In genomic region chr12:9943244-9943643, GRCh38 we compare ENCODE assay signal across 11 cellular contexts. TPM values are rescaled to one million over a fixed set of nuclear protein-coding genes. Genes with fewer than 3 reads are reported as not detected.
DNase-seq lines count a peak whose midpoint lies in the region; ATAC-seq, FAIRE-seq and TF ChIP-seq lines count a peak whose summit lies in the region.
"Had no signal": no experiment of that assay in that cellular context is flagged by ENCODE, and none has a peak within 500 bp of the region (broad histone marks: within the 10 kb centered on the region; RNA-seq: fewer than 3 reads in every experiment).

No MANE protein-coding gene starts in this region.

- no peak overlapping the region for H3K18ac ChIP-seq in H9 (ENCODE audit: insufficient read length, low read depth, low read length)

- H3K4me2 ChIP-seq in H9 (ENCODE audit: insufficient read depth, insufficient read length, low read length), result no peak overlapping the region

- H3K23me2 ChIP-seq in H9 (ENCODE audit: insufficient read length, low read depth, low read length, poor library complexity, severe bottlenecking), result no peaks in the 10 kb centered on the region

- H3K9me3 Mint-ChIP-seq in CD4-positive, alpha-beta T cell, result no peaks in the 10 kb centered on the region
- 0 out of 5 replicates have a peak, but pooled peaks cover 0 to 1% of the 10 kb centered on the region in 2 experiments for H3K9me3 Mint-ChIP-seq in H9
- H3K9me3 Mint-ChIP-seq in T-helper 2 cell treated with Interferon-gamma antibody and Interleukin-4, amounts not matched to agents 5 μg/mL and 100 μg/mL, for 36 hours, result no peaks in the 10 kb centered on the region
- no peaks in the 10 kb centered on the region for H3K9me3 Mint-ChIP-seq in chondrocyte (ENCODE audit: low read depth)
- H3K9me3 Mint-ChIP-seq in Calu3 (ENCODE audit: low read depth, unreplicated experiment), result no peaks in the 10 kb centered on the region

- no peak overlapping the region for H2BK12ac ChIP-seq in H9 (ENCODE audit: insufficient read length, low read depth, low read length)

- no peak overlapping the region for H3K27ac ChIP-seq in CD4-positive, alpha-beta T cell (ENCODE audit: low read depth, low read length)
- no peak overlapping the region for H3K27ac ChIP-seq in H9 (ENCODE audit: insufficient read length, low read depth, low read length)

- H3K79me1 ChIP-seq in H9 (ENCODE audit: insufficient read depth, low read depth, low read length, poor library complexity, severe bottlenecking), result no peaks in the 10 kb centered on the region

- no peaks in the 10 kb centered on the region for H3K36me3 Mint-ChIP-seq in CD4-positive, alpha-beta T cell (ENCODE audit: low read depth)
- H3K36me3 Mint-ChIP-seq in H9 (ENCODE audit: insufficient read depth in 1 of 3, low read depth in 3 of 3) (no peaks in the 10 kb centered on the region; a peak in 1 of 7 replicates), chondrocyte (ENCODE audit: low read depth) (no peaks in the 10 kb centered on the region), Calu3 (ENCODE audit: insufficient read depth, unreplicated experiment) (no peaks in the 10 kb centered on the region)
- no peaks in the 10 kb centered on the region for H3K36me3 Mint-ChIP-seq in T-helper 2 cell treated with Interferon-gamma antibody and Interleukin-4, amounts not matched to agents 5 μg/mL and 100 μg/mL, for 36 hours (ENCODE audit: low read depth)

- H3K14ac ChIP-seq in H9 (ENCODE audit: insufficient read depth, low read length), result no peak overlapping the region

- POLR2A ChIA-PET in CD4-positive, alpha-beta T cell (lab: Charles Lee), result interaction anchor here (1.4 kb wide), 2 partner anchors 36 to 182 kb away, joined by 3 read pairs; partner anchors contain the start of gene CD69

- ATAC-seq in CD4-positive, alpha-beta T cell (ENCODE audit: poor library complexity), result peak; percentile 64
- ATAC-seq in GM19324 (IDR thresholded peaks at IDR 0.05; ENCODE audit: low FRiP score, unreplicated experiment), result no peak
- ATAC-seq: esophagus mucosa, Right ventricle myocardium inferior had no signal

- no peaks in the 10 kb centered on the region for H3K4me1 ChIP-seq in H9 (ENCODE audit: insufficient read depth, low read length)

- no peak overlapping the region for H2AFZ ChIP-seq in H9 (ENCODE audit: low read length)

- intact Hi-C loops in CD4-positive, alpha-beta T cell (cut with DNase I, micrococcal nuclease), result loop anchor here (5.0 to 10.0 kb wide), 2 partner anchors 202 to 249 kb away; no protein-coding TSS in a partner anchor
- intact Hi-C loops in Calu3 (cut with micrococcal nuclease; ENCODE audit: unreplicated experiment), result no loop called here

- no peak overlapping the region for H4K8ac ChIP-seq in H9 (replicated peaks; ENCODE audit: insufficient read length, low read depth, low read length)

- H3K4me3 Mint-ChIP-seq in CD4-positive, alpha-beta T cell, result peak overlapping the region; percentile 73
- H3K4me3 Mint-ChIP-seq in H9 (no peak overlapping the region), chondrocyte (ENCODE audit: unreplicated experiment) (no peak overlapping the region), Calu3 (ENCODE audit: low read depth, unreplicated experiment) (no peak overlapping the region)
- H3K4me3 Mint-ChIP-seq in T-helper 2 cell treated with Interferon-gamma antibody and Interleukin-4, amounts not matched to agents 5 μg/mL and 100 μg/mL, for 36 hours, result peak overlapping the region; percentile 87

- H3K4ac ChIP-seq in H9 (ENCODE audit: low read depth, low read length), result no peak overlapping the region

- peaks cover 4% of the 10 kb centered on the region for H3K27me3 Mint-ChIP-seq in CD4-positive, alpha-beta T cell
- H3K27me3 Mint-ChIP-seq in H9 (ENCODE audit: low read depth) (no peaks in the 10 kb centered on the region), chondrocyte (ENCODE audit: low read depth) (peaks cover 6% of the 10 kb centered on the region), Calu3 (ENCODE audit: unreplicated experiment) (peaks cover 60% of the 10 kb centered on the region)
- peaks cover 25% of the 10 kb centered on the region for H3K27me3 Mint-ChIP-seq in T-helper 2 cell treated with Interferon-gamma antibody and Interleukin-4, amounts not matched to agents 5 μg/mL and 100 μg/mL, for 36 hours (ENCODE audit: low read depth)

- no peak overlapping the region for H3T11ph ChIP-seq in H9 (ENCODE audit: low read length)

- H3K9me3 ChIP-seq in CD4-positive, alpha-beta T cell (ENCODE audit: control insufficient read depth, low read length), result no peaks in the 10 kb centered on the region
- no peaks in the 10 kb centered on the region for H3K9me3 ChIP-seq in H9 (ENCODE audit: control insufficient read depth, low read depth, low read length)

- no peak overlapping the region for H3K23ac ChIP-seq in H9 (ENCODE audit: insufficient read length, low read depth, low read length)

- no peak overlapping the region for H2BK5ac ChIP-seq in H9 (ENCODE audit: insufficient read length, low read length)

- TF ChIP-seq CTCF in CD4-positive, alpha-beta T cell (IDR thresholded peaks at IDR 0.05), result no peak
- no peak for TF ChIP-seq CTCF in H9 (conservative IDR thresholded peaks at IDR 0.05)
- TF ChIP-seq CTCF in chondrocyte (IDR thresholded peaks at IDR 0.05), result no peak
- TF ChIP-seq CTCF in Calu3 (IDR thresholded peaks at IDR 0.05; ENCODE audit: unreplicated experiment), result no peak

- no peak overlapping the region for H2AK5ac ChIP-seq in H9 (ENCODE audit: insufficient read length, low read length)

- no peak for FAIRE-seq in frontal cortex (lab: Jason Lieb, UNC)

- H3K27me3 ChIP-seq in CD4-positive, alpha-beta T cell (ENCODE audit: control insufficient read depth, insufficient read depth, low read length), result no peaks in the 10 kb centered on the region
- H3K27me3 ChIP-seq in H9 (ENCODE audit: insufficient read depth, low read length), result no peaks in the 10 kb centered on the region

- H3K56ac ChIP-seq in H9 (ENCODE audit: insufficient read length, low read depth, low read length), result no peak overlapping the region

- WGBS in H9 (ENCODE audit: extremely low coverage, insufficient read length, low lambda C conversion rate), result no CpG with 5 or more reads among the region's 19 CpGs

- H3K9ac ChIP-seq in H9 (ENCODE audit: extremely low read depth, insufficient read length, low read length), result no peak overlapping the region

- H2BK20ac ChIP-seq in H9 (ENCODE audit: low read depth, low read length, poor library complexity, severe bottlenecking), result no peak overlapping the region

- no TSS peak for BruUV-seq in Calu3 (replicated peaks; lab: Mats Ljungman, UMichigan)

- no peak overlapping the region for H2BK120ac ChIP-seq in H9 (ENCODE audit: low read depth, low read length, poor library complexity, severe bottlenecking)

- no peak overlapping the region for H4K5ac ChIP-seq in H9 (ENCODE audit: insufficient read length, low read depth, low read length)

- H3K4me1 Mint-ChIP-seq in CD4-positive, alpha-beta T cell (ENCODE audit: low read depth), result peaks cover 38% of the 10 kb centered on the region
- H3K4me1 Mint-ChIP-seq in H9, result peaks cover 3 to 5% of the 10 kb centered on the region in 2 experiments; a peak in 3 of 4 replicates
- peaks cover 46% of the 10 kb centered on the region for H3K4me1 Mint-ChIP-seq in T-helper 2 cell treated with Interferon-gamma antibody and Interleukin-4, amounts not matched to agents 5 μg/mL and 100 μg/mL, for 36 hours (ENCODE audit: low read depth)
- no peaks in the 10 kb centered on the region for H3K4me1 Mint-ChIP-seq in chondrocyte (ENCODE audit: low read depth)
- no peaks in the 10 kb centered on the region for H3K4me1 Mint-ChIP-seq in Calu3 (ENCODE audit: low read depth, unreplicated experiment)

- H4K20me1 ChIP-seq in H9 (ENCODE audit: control insufficient read depth, insufficient read depth, insufficient read length), result no peaks in the 10 kb centered on the region

- CTCF ChIA-PET in CD4-positive, alpha-beta T cell (lab: Charles Lee), result no interaction called here
- CTCF ChIA-PET in Calu3 (lab: Charles Lee), result no interaction called here

- H4K91ac ChIP-seq in H9 (ENCODE audit: insufficient read length, low read depth, low read length), result no peak overlapping the region

- H2BK15ac ChIP-seq in H9 (ENCODE audit: low read depth, low read length), result no peak overlapping the region

- DNase-seq in CD4-positive, alpha-beta T cell, result peak in 1 of 10 experiments; percentile 3
- peak; percentile 45 for DNase-seq in H9
- DNase-seq in T-helper 2 cell treated with Interferon-gamma antibody and Interleukin-4, amounts not matched to agents 5 μg/mL and 100 μg/mL, for 36 hours (ENCODE audit: low spot score), result peak; percentile 57
- peak; percentile 37 for DNase-seq in iPS-NIHi11 (ENCODE audit: low spot score)
- DNase-seq in frontal cortex (ENCODE audit: low spot score in 2 of 2), result no peak
- no peak for DNase-seq in chondrocyte (ENCODE audit: low spot score)
- no peak for DNase-seq in Calu3

- no peak overlapping the region for H3K27ac Mint-ChIP-seq in CD4-positive, alpha-beta T cell
- H3K27ac Mint-ChIP-seq in H9 (peak overlapping the region in 1 of 3 experiments; percentile 32; a peak in 1 of 7 replicates), chondrocyte (ENCODE audit: unreplicated experiment) (no peak overlapping the region), Calu3 (ENCODE audit: unreplicated experiment) (no peak overlapping the region)
- peak overlapping the region; percentile 78 for H3K27ac Mint-ChIP-seq in T-helper 2 cell treated with Interferon-gamma antibody and Interleukin-4, amounts not matched to agents 5 μg/mL and 100 μg/mL, for 36 hours

- no peaks in the 10 kb centered on the region for H3K79me2 ChIP-seq in H9 (ENCODE audit: insufficient read depth, low read length)

RNA-seq across cellular contexts. Expression of gene CLEC2A, which starts 11.1 kb away (rescaled TPM):
- total RNA-seq in CD4-positive, alpha-beta T cell, result not detected
- total RNA-seq in H9 (2021) (0.87 TPM in 1 of 2 replicates, not detected in the other), frontal cortex (not detected), chondrocyte (0.62 to 0.67 TPM in 2 of 3 replicates, not detected in the other), Calu3 (2022) (not detected in 2 replicates)
- total RNA-seq: esophagus mucosa, lung, Right ventricle myocardium inferior had no signal

RNA-seq across cellular contexts. Expression of gene CLEC12A, which starts 28.0 kb away (rescaled TPM):
- total RNA-seq in CD4-positive, alpha-beta T cell, result under 1 TPM; 0.22 to 0.42 TPM
- total RNA-seq in H9 (2021) (not detected in 2 replicates), frontal cortex (0.41 TPM), chondrocyte (not detected in 3 replicates), Calu3 (2022) (not detected in 2 replicates)

RNA-seq across cellular contexts. Expression of gene CLEC1B, which starts 55.7 kb away (rescaled TPM):
- not detected for total RNA-seq in CD4-positive, alpha-beta T cell
- total RNA-seq in H9 (2021), result not detected in 2 replicates
- not detected for total RNA-seq in frontal cortex
- total RNA-seq in chondrocyte, result not detected in 3 replicates
- not detected in 2 replicates for total RNA-seq in Calu3 (2022)
- total RNA-seq: esophagus mucosa, Right ventricle myocardium inferior had no signal

Comparison
In these comparisons a context has a peak if more than half of its experiments do, and no peak if none do; other contexts are left out.
1. DNase-seq: peak in H9 (single experiment), T-helper 2 cell treated with Interferon-gamma antibody and Interleukin-4, amounts not matched to agents 5 μg/mL and 100 μg/mL, for 36 hours (single experiment) and iPS-NIHi11 (single experiment); none in frontal cortex (0 of 2), chondrocyte (single experiment) and Calu3 (single experiment).
2. H3K4me3 Mint-ChIP-seq: peak in CD4-positive, alpha-beta T cell (single experiment) and T-helper 2 cell treated with Interferon-gamma antibody and Interleukin-4, amounts not matched to agents 5 μg/mL and 100 μg/mL, for 36 hours (single experiment); none in H9 (0 of 2), chondrocyte (single experiment) and Calu3 (single experiment).